22 cellular contexts compared by ENCODE assay signal in genomic region chr15:74414603-74415338, GRCh38. TPM values are rescaled to one million over a fixed set of nuclear protein-coding genes. Genes with fewer than 3 reads are reported as not detected.
DNase-seq lines count a peak whose midpoint lies in the region; ATAC-seq and TF ChIP-seq lines count a peak whose summit lies in the region.
"Had no signal": no experiment of that assay in that cellular context is flagged by ENCODE, and none has a peak within 500 bp of the region (broad histone marks: within the 10 kb centered on the region; RNA-seq: fewer than 3 reads in every experiment).

No MANE protein-coding gene starts in this region.

- no peak for ATAC-seq in activated T-helper 17 cell treated with anti-CD3 and anti-CD28 coated beads, Interleukin-2, amount 50 U/mL, for 72 hours (replicated peaks)
- ATAC-seq: activated CD4-positive, alpha-beta T cell treated with anti-CD3 and anti-CD28 coated beads for 36 hours; left ventricle myocardium superior; pancreas; stimulated activated naive CD8-positive, alpha-beta T cell treated with anti-CD3 and anti-CD28 coated beads, Interleukin-15, amount 100 ng/mL, for 72 hours had no signal

- no peak overlapping the region for H2AFZ ChIP-seq in Loucy (ENCODE audit: low read length)

- H3K4me1 ChIP-seq in Loucy (ENCODE audit: insufficient read depth, low read length, poor library complexity, severe bottlenecking) (peaks cover 25% of the 10 kb centered on the region), spleen (peaks cover under 1 to 100% (median 77%) of the 10 kb centered on the region in 6 donors)
- H3K4me1 ChIP-seq: pancreas, vagina had no signal

- no peaks in the 10 kb centered on the region for H3K9me2 ChIP-seq in Loucy (replicated peaks; ENCODE audit: low read depth, low read length)

- peaks cover 31% of the 10 kb centered on the region; the same call in 1 of the 2 replicates for H3K79me2 ChIP-seq in Loucy (ENCODE audit: insufficient read depth, low read length)

- peak overlapping the region; percentile 35 for H3K4me2 ChIP-seq in Loucy (ENCODE audit: low read depth, low read length, poor library complexity, severe bottlenecking)

- CTCF ChIA-PET in activated CD4-positive, alpha-beta memory T cell treated with anti-CD3 and anti-CD28 coated beads, Interleukin-2, amount 10 ng/mL, durations not matched to agents 7 days and 5 days (lab: Charles Lee): no interaction called here
- CTCF ChIA-PET in activated CD4-positive, alpha-beta memory T cell treated with anti-CD3 and anti-CD28 coated beads for 36 hours (lab: Charles Lee): no interaction called here

- H3K9me3 ChIP-seq in Loucy (ENCODE audit: insufficient read depth, low read depth, low read length): no peaks in the 10 kb centered on the region
- H3K9me3 ChIP-seq in spleen: no peaks in the 10 kb centered on the region
- H3K9me3 ChIP-seq: pancreas, SJSA1, vagina had no signal

- DNase-seq in activated CD4-positive, alpha-beta memory T cell treated with anti-CD3 and anti-CD28 coated beads, Interleukin-2, amount 10 ng/mL, durations not matched to agents 7 days and 5 days: no peak
- no peak for DNase-seq in activated CD4-positive, alpha-beta memory T cell treated with anti-CD3 and anti-CD28 coated beads for 36 hours
- DNase-seq in spleen: no peak
- DNase-seq in GDM1 (lab: John Stamatoyannopoulos, UW): no peak
- no peak for DNase-seq in hypothalamus (lab: John Stamatoyannopoulos, UW)
- DNase-seq in globus pallidus (ENCODE audit: low spot score): no peak
- DNase-seq: activated CD4-positive, alpha-beta T cell treated with anti-CD3 and anti-CD28 coated beads for 36 hours; activated T-cell treated with anti-CD3 and anti-CD28 coated beads, Interleukin-2, amount 50 U/mL, for 48 hours; CD4-positive, alpha-beta memory T cell; EL; left ventricle myocardium superior; NCI-H1436; NCI-H226; stimulated activated naive CD8-positive, alpha-beta T cell treated with anti-CD3 and anti-CD28 coated beads, Interleukin-15, amount 100 ng/mL, for 72 hours; T-helper 9 cell had no signal

- peaks cover 76% of the 10 kb centered on the region; the same call in 1 of the 2 replicates for H3K36me3 ChIP-seq in Loucy (ENCODE audit: insufficient read depth, low read length)
- peaks cover 0 to 96% (median 84%) of the 10 kb centered on the region in 6 donors for H3K36me3 ChIP-seq in spleen
- H3K36me3 ChIP-seq: pancreas, vagina had no signal

- POLR2A ChIA-PET in activated CD4-positive, alpha-beta memory T cell treated with anti-CD3 and anti-CD28 coated beads, Interleukin-2, amount 10 ng/mL, durations not matched to agents 7 days and 5 days (lab: Charles Lee): interaction anchor here (1.1 kb wide), 1 partner anchor 11 kb away, joined by 3 read pairs; no protein-coding TSS in a partner anchor
- POLR2A ChIA-PET in activated CD4-positive, alpha-beta memory T cell treated with anti-CD3 and anti-CD28 coated beads for 36 hours (lab: Charles Lee): no interaction called here

- peaks cover 5% of the 10 kb centered on the region for H4K20me1 ChIP-seq in Loucy (ENCODE audit: insufficient read depth, low read length, poor library complexity, severe bottlenecking)

- no peaks in the 10 kb centered on the region for H3K9me3 Mint-ChIP-seq in activated CD4-positive, alpha-beta memory T cell treated with anti-CD3 and anti-CD28 coated beads, Interleukin-2, amount 10 ng/mL, durations not matched to agents 7 days and 5 days
- no peaks in the 10 kb centered on the region for H3K9me3 Mint-ChIP-seq in activated CD4-positive, alpha-beta memory T cell treated with anti-CD3 and anti-CD28 coated beads for 36 hours
- H3K9me3 Mint-ChIP-seq in activated T-helper 17 cell treated with anti-CD3 and anti-CD28 coated beads, Interleukin-2, amount 50 U/mL, for 72 hours: no peaks in the 10 kb centered on the region
- H3K9me3 Mint-ChIP-seq: CD4-positive, alpha-beta memory T cell; stimulated activated naive CD8-positive, alpha-beta T cell treated with anti-CD3 and anti-CD28 coated beads, Interleukin-15, amount 100 ng/mL, for 72 hours had no signal

- no peaks in the 10 kb centered on the region for H3K27me3 Mint-ChIP-seq in activated CD4-positive, alpha-beta memory T cell treated with anti-CD3 and anti-CD28 coated beads, Interleukin-2, amount 10 ng/mL, durations not matched to agents 7 days and 5 days
- H3K27me3 Mint-ChIP-seq in activated CD4-positive, alpha-beta memory T cell treated with anti-CD3 and anti-CD28 coated beads for 36 hours: no peaks in the 10 kb centered on the region
- no peaks in the 10 kb centered on the region for H3K27me3 Mint-ChIP-seq in activated T-helper 17 cell treated with anti-CD3 and anti-CD28 coated beads, Interleukin-2, amount 50 U/mL, for 72 hours
- H3K27me3 Mint-ChIP-seq: activated CD4-positive, alpha-beta T cell treated with anti-CD3 and anti-CD28 coated beads for 36 hours; CD4-positive, alpha-beta memory T cell; stimulated activated naive CD8-positive, alpha-beta T cell treated with anti-CD3 and anti-CD28 coated beads, Interleukin-15, amount 100 ng/mL, for 72 hours had no signal

- intact Hi-C loops in activated CD4-positive, alpha-beta memory T cell treated with anti-CD3 and anti-CD28 coated beads for 36 hours (cut with micrococcal nuclease): no loop called here
- intact Hi-C loops in spleen (cut with DNase I; ENCODE audit: low total_unique reads): no loop called here

- peak overlapping the region; percentile 12 for H3K27ac Mint-ChIP-seq in activated CD4-positive, alpha-beta memory T cell treated with anti-CD3 and anti-CD28 coated beads, Interleukin-2, amount 10 ng/mL, durations not matched to agents 7 days and 5 days
- no peak overlapping the region for H3K27ac Mint-ChIP-seq in activated CD4-positive, alpha-beta memory T cell treated with anti-CD3 and anti-CD28 coated beads for 36 hours
- H3K27ac Mint-ChIP-seq in activated T-helper 17 cell treated with anti-CD3 and anti-CD28 coated beads, Interleukin-2, amount 50 U/mL, for 72 hours: peak overlapping the region; percentile 23
- H3K27ac Mint-ChIP-seq: activated CD4-positive, alpha-beta T cell treated with anti-CD3 and anti-CD28 coated beads for 36 hours had no signal

- H3K9ac ChIP-seq in Loucy (ENCODE audit: low read depth, low read length, poor library complexity, severe bottlenecking): no peak overlapping the region

- TF ChIP-seq CTCF in Loucy (conservative IDR thresholded peaks at IDR 0.05; ENCODE audit: low read length) (no peak), spleen (IDR thresholded peaks at IDR 0.05 in 8 of 11, conservative IDR thresholded peaks at IDR 0.05 in 3 of 11) (no peak)

- H3K4me3 Mint-ChIP-seq in activated CD4-positive, alpha-beta memory T cell treated with anti-CD3 and anti-CD28 coated beads, Interleukin-2, amount 10 ng/mL, durations not matched to agents 7 days and 5 days: no peak overlapping the region
- H3K4me3 Mint-ChIP-seq in activated CD4-positive, alpha-beta memory T cell treated with anti-CD3 and anti-CD28 coated beads for 36 hours: no peak overlapping the region
- H3K4me3 Mint-ChIP-seq in activated T-helper 17 cell treated with anti-CD3 and anti-CD28 coated beads, Interleukin-2, amount 50 U/mL, for 72 hours: no peak overlapping the region
- H3K4me3 Mint-ChIP-seq: activated CD4-positive, alpha-beta T cell treated with anti-CD3 and anti-CD28 coated beads for 36 hours; CD4-positive, alpha-beta memory T cell; stimulated activated naive CD8-positive, alpha-beta T cell treated with anti-CD3 and anti-CD28 coated beads, Interleukin-15, amount 100 ng/mL, for 72 hours had no signal

- no peak overlapping the region for H3K4me3 ChIP-seq in Loucy (ENCODE audit: low read length, poor library complexity, severe bottlenecking)
- H3K4me3 ChIP-seq in spleen: no peak overlapping the region
- H3K4me3 ChIP-seq: pancreas, SJSA1, vagina had no signal

- no peaks in the 10 kb centered on the region for H3F3A ChIP-seq in Loucy (ENCODE audit: low read depth)

- no peak for TF ChIP-seq POLR2A in spleen (IDR thresholded peaks at IDR 0.05)

- WGBS in spleen, 5 donors: 87 to 96% (median 93%) methylated on average over 12 of the region's 12 CpGs

- peaks cover 4% of the 10 kb centered on the region for H3K36me3 Mint-ChIP-seq in activated CD4-positive, alpha-beta memory T cell treated with anti-CD3 and anti-CD28 coated beads, Interleukin-2, amount 10 ng/mL, durations not matched to agents 7 days and 5 days (ENCODE audit: low read depth)
- H3K36me3 Mint-ChIP-seq in activated CD4-positive, alpha-beta memory T cell treated with anti-CD3 and anti-CD28 coated beads for 36 hours: peaks cover 50% of the 10 kb centered on the region
- H3K36me3 Mint-ChIP-seq in activated T-helper 17 cell treated with anti-CD3 and anti-CD28 coated beads, Interleukin-2, amount 50 U/mL, for 72 hours (ENCODE audit: low read depth): peaks cover 100% of the 10 kb centered on the region

- H3K27ac ChIP-seq in spleen: peak overlapping the region in 5 of 8 donors; percentile 10 to 93 (median 55)
- H3K27ac ChIP-seq: pancreas, SJSA1, vagina had no signal

- H3K27me3 ChIP-seq in Loucy (ENCODE audit: insufficient read depth, low read length, poor library complexity, severe bottlenecking): no peaks in the 10 kb centered on the region
- H3K27me3 ChIP-seq in spleen (replicated peaks in 1 of 7): no peaks in the 10 kb centered on the region
- H3K27me3 ChIP-seq: pancreas, SJSA1, vagina had no signal

- H3K4me1 Mint-ChIP-seq in activated CD4-positive, alpha-beta memory T cell treated with anti-CD3 and anti-CD28 coated beads, Interleukin-2, amount 10 ng/mL, durations not matched to agents 7 days and 5 days: peaks cover 23% of the 10 kb centered on the region
- peaks cover 6% of the 10 kb centered on the region for H3K4me1 Mint-ChIP-seq in activated CD4-positive, alpha-beta memory T cell treated with anti-CD3 and anti-CD28 coated beads for 36 hours (ENCODE audit: low read depth)
- H3K4me1 Mint-ChIP-seq in activated T-helper 17 cell treated with anti-CD3 and anti-CD28 coated beads, Interleukin-2, amount 50 U/mL, for 72 hours: peaks cover 7% of the 10 kb centered on the region
- H3K4me1 Mint-ChIP-seq: CD4-positive, alpha-beta memory T cell had no signal

RNA-seq across cellular contexts. Expression of gene SEMA7A, which starts 19.0 kb away (rescaled TPM):
- total RNA-seq in activated CD4-positive, alpha-beta memory T cell treated with anti-CD3 and anti-CD28 coated beads, Interleukin-2, amount 10 ng/mL, durations not matched to agents 7 days and 5 days: 1 to 10 TPM; 3.8 to 4.3 TPM
- total RNA-seq in activated CD4-positive, alpha-beta memory T cell treated with anti-CD3 and anti-CD28 coated beads for 36 hours: 10 to 100 TPM; 65.9 to 68.4 TPM
- total RNA-seq in activated T-helper 17 cell treated with anti-CD3 and anti-CD28 coated beads, Interleukin-2, amount 50 U/mL, for 72 hours: 10 to 100 TPM; 11.7 to 44.9 TPM
- 100 to 1,000 TPM in 5 of 7 donors, 10 to 100 TPM in 2; 74.9 to 150 (median 132) TPM for total RNA-seq in spleen
- polyA plus RNA-seq in spleen: 100 to 1,000 TPM in 1 of 3 donors, 10 to 100 TPM in 2; 41.6 to 154 (median 78.4) TPM

RNA-seq across cellular contexts. Expression of gene UBL7, which starts 46.2 kb away (rescaled TPM):
- 10 to 100 TPM; 54.7 to 61.3 TPM for total RNA-seq in activated CD4-positive, alpha-beta memory T cell treated with anti-CD3 and anti-CD28 coated beads, Interleukin-2, amount 10 ng/mL, durations not matched to agents 7 days and 5 days
- 10 to 100 TPM; 52.3 to 58.2 TPM for total RNA-seq in activated CD4-positive, alpha-beta memory T cell treated with anti-CD3 and anti-CD28 coated beads for 36 hours
- 10 to 100 TPM; 38.0 to 52.6 TPM for total RNA-seq in activated T-helper 17 cell treated with anti-CD3 and anti-CD28 coated beads, Interleukin-2, amount 50 U/mL, for 72 hours
- total RNA-seq in spleen: 10 to 100 TPM; 37.4 to 83.9 (median 47.8) TPM
- polyA plus RNA-seq in spleen: 10 to 100 TPM; 36.9 to 58.2 (median 42.3) TPM

RNA-seq across cellular contexts. Expression of gene CYP11A1, which starts 47.3 kb away (rescaled TPM):
- not detected for total RNA-seq in activated CD4-positive, alpha-beta memory T cell treated with anti-CD3 and anti-CD28 coated beads, Interleukin-2, amount 10 ng/mL, durations not matched to agents 7 days and 5 days
- total RNA-seq in activated CD4-positive, alpha-beta memory T cell treated with anti-CD3 and anti-CD28 coated beads for 36 hours: under 1 TPM in 1 of 2 experiments, not detected in 1; 0.29 TPM
- not detected for total RNA-seq in activated T-helper 17 cell treated with anti-CD3 and anti-CD28 coated beads, Interleukin-2, amount 50 U/mL, for 72 hours
- 10 to 100 TPM in 1 of 7 donors, 1 to 10 TPM in 6; 3.2 to 14.3 (median 5.0) TPM for total RNA-seq in spleen
- polyA plus RNA-seq in spleen: 1 to 10 TPM; 1.6 to 3.6 (median 1.7) TPM
- total RNA-seq: A673; activated CD4-positive, alpha-beta T cell treated with anti-CD3 and anti-CD28 coated beads for 36 hours; CD4-positive, alpha-beta memory T cell; frontal cortex had no signal
- polyA plus RNA-seq: CD4-positive, alpha-beta memory T cell had no signal
